ENCODE assay signal across 38 cellular contexts in the genomic region with DNA sequence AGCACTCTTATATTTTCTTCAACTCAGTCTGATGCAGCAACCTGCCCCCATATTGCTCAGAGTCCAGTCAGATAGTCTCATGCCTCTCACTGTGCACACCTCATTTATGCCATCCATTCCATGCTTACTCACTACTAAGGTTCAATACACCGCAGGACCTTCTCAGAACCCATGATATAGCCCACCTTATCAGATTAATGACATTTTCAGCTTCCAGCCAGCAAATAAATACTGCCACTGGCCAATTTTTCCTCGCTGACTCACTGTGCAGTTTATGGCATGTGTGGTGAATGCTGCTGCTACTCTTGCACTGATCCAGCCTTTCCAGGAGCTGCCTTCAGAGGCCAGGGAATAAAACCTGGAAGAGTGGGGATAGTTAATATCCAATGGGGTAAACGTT.
DNase-seq lines count a peak whose midpoint lies in the region; ATAC-seq and TF ChIP-seq lines count a peak whose summit lies in the region.
"Had no signal": no experiment of that assay in that cellular context is flagged by ENCODE, and none has a peak within 500 bp of the region (broad histone marks: within the 10 kb centered on the region; RNA-seq: fewer than 3 reads in every experiment).

No MANE protein-coding gene starts in this region.

- no TSS peak for BruUV-seq in Caco-2 (replicated peaks; lab: Mats Ljungman, UMichigan)

- no peak overlapping the region for H4K91ac ChIP-seq in trophoblast cell (ENCODE audit: low read depth, low read length)

- no peak overlapping the region for H3K4me2 ChIP-seq in trophoblast cell (ENCODE audit: low read length)

- POLR2A ChIA-PET in Caco-2 (lab: Charles Lee), result no interaction called here

- H3K9me3 Mint-ChIP-seq in stimulated activated naive B cell treated with anti-CD40 and anti-IgM and Interleukin-4, amounts not matched to agents 10 μg/mL and 1 μg/mL and 100 μg/mL, for 72 hours, result peaks cover 0 to 6% of the 10 kb centered on the region in 2 donors
- no peaks in the 10 kb centered on the region for H3K9me3 Mint-ChIP-seq in Caco-2 (ENCODE audit: unreplicated experiment)
- H3K9me3 Mint-ChIP-seq: activated naive CD8-positive, alpha-beta T cell treated with anti-CD3 and anti-CD28 coated beads, Interleukin-2, amount 10 ng/mL, durations not matched to agents 7 days and 5 days; CD8-positive, alpha-beta T cell had no signal

- no peak overlapping the region for H3K27ac ChIP-seq in RWPE2 (ENCODE audit: poor library complexity, severe bottlenecking)
- no peak overlapping the region for H3K27ac ChIP-seq in trophoblast cell (ENCODE audit: low read depth, low read length)
- H3K27ac ChIP-seq: colonic mucosa, epithelial cell of prostate, HL-60, neutrophil, right lobe of liver, SJSA1, spleen, thyroid gland had no signal

- H2BK12ac ChIP-seq in trophoblast cell (ENCODE audit: low read length), result no peak overlapping the region

- H3K9ac ChIP-seq in trophoblast cell (ENCODE audit: low read length), result no peak overlapping the region

- WGBS in trophoblast cell (ENCODE audit: extremely low coverage, insufficient coverage, insufficient read length), result no CpG with 5 or more reads among the region's 3 CpGs

- H3K9me3 ChIP-seq in RWPE2 (ENCODE audit: severe bottlenecking) (no peaks in the 10 kb centered on the region), trophoblast cell (ENCODE audit: insufficient read depth, low read depth, low read length) (no peaks in the 10 kb centered on the region), Caco-2 (no peaks in the 10 kb centered on the region)
- H3K9me3 ChIP-seq: colonic mucosa, neutrophil, right lobe of liver, SJSA1, thyroid gland had no signal

- H3K4ac ChIP-seq in trophoblast cell (ENCODE audit: low read depth, low read length), result no peak overlapping the region

- no peak overlapping the region for H2BK5ac ChIP-seq in trophoblast cell (ENCODE audit: low read depth, low read length, poor library complexity)

- TF ChIP-seq CTCF in RWPE2 (IDR thresholded peaks at IDR 0.05; ENCODE audit: poor library complexity, severe bottlenecking), result no peak
- TF ChIP-seq CTCF in choroid plexus epithelial cell (conservative IDR thresholded peaks at IDR 0.05; ENCODE audit: low read depth, low read length), result no peak
- no peak for TF ChIP-seq CTCF in Caco-2 (IDR thresholded peaks at IDR 0.05; ENCODE audit: insufficient read depth in 1 of 2, low read depth in 1 of 2, low read length in 1 of 2, severe bottlenecking in 1 of 2, unreplicated experiment in 1 of 2)

- H3K36me3 ChIP-seq in RWPE2 (ENCODE audit: low read depth), result no peaks in the 10 kb centered on the region
- no peaks in the 10 kb centered on the region for H3K36me3 ChIP-seq in trophoblast cell (ENCODE audit: control insufficient read depth in 1 of 2, insufficient read depth in 2 of 2, low read length in 2 of 2)
- no peaks in the 10 kb centered on the region for H3K36me3 ChIP-seq in Caco-2 (ENCODE audit: control insufficient read depth, insufficient read depth, low read length)
- H3K36me3 ChIP-seq: colonic mucosa, neutrophil, right lobe of liver, SJSA1, spleen, thyroid gland had no signal

- H3K18ac ChIP-seq in trophoblast cell (ENCODE audit: low read length), result no peak overlapping the region

- no peaks in the 10 kb centered on the region for H3K79me1 ChIP-seq in trophoblast cell (ENCODE audit: low read length)

- H3K4me1 Mint-ChIP-seq in stimulated activated naive B cell treated with anti-CD40 and anti-IgM and Interleukin-4, amounts not matched to agents 10 μg/mL and 1 μg/mL and 100 μg/mL, for 72 hours, result no peaks in the 10 kb centered on the region
- no peaks in the 10 kb centered on the region for H3K4me1 Mint-ChIP-seq in Caco-2 (ENCODE audit: low read depth, unreplicated experiment)
- H3K4me1 Mint-ChIP-seq: activated B cell treated with CpG ODN at 0.5 μM for 24 hours; activated naive CD8-positive, alpha-beta T cell treated with anti-CD3 and anti-CD28 coated beads, Interleukin-2, amount 10 ng/mL, durations not matched to agents 7 days and 5 days; B cell; mesothelial cell of epicardium; naive B cell had no signal

- DNase-seq in H4 (ENCODE audit: low spot score) (peak; percentile 31), RWPE2 (ENCODE audit: low spot score) (no peak), choroid plexus epithelial cell (ENCODE audit: low read depth) (peak; percentile 2), trophoblast cell (peak; percentile 9 to 51), NCI-H2107 (lab: John Stamatoyannopoulos, UW) (no peak), Caco-2 (no peak)
- DNase-seq in stimulated activated naive B cell treated with anti-CD40 and anti-IgM and Interleukin-4, amounts not matched to agents 10 μg/mL and 1 μg/mL and 100 μg/mL, for 72 hours, result no peak
- DNase-seq: ACHN; activated B cell treated with CpG ODN at 0.5 μM for 24 hours; activated CD4-positive, alpha-beta T cell treated with anti-CD3 and anti-CD28 coated beads, Interleukin-2, amount 50 U/mL, for 1 hour; activated gamma-delta T cell; activated naive CD8-positive, alpha-beta T cell treated with anti-CD3 and anti-CD28 coated beads, Interleukin-2, amount 10 ng/mL, durations not matched to agents 7 days and 5 days; activated T-cell treated with anti-CD3 and anti-CD28 coated beads, Interleukin-2, amount 50 U/mL, for 24 hours; CD8-positive, alpha-beta T cell; colonic mucosa; DMS 273 treated with DMSO at 0.1 percent for 48 hours; effector CD8-positive, alpha-beta T cell; GOT3; head of caudate nucleus; Karpas-422; naive B cell; NCI-H1048; NCI-H1694; NCI-H510A; right lobe of liver; RPMI8226; spleen; stimulated activated CD8-positive, alpha-beta memory T cell treated with anti-CD3 and anti-CD28 coated beads, Interleukin-4, amount 100 ng/mL, for 48 hours; T-helper 1 cell; thyroid gland had no signal

- no peaks in the 10 kb centered on the region for H3K79me2 ChIP-seq in trophoblast cell (ENCODE audit: control insufficient read depth, insufficient read depth, low read length, poor library complexity)

- H2AFZ ChIP-seq in trophoblast cell (ENCODE audit: insufficient read depth, low read length, poor library complexity), result no peak overlapping the region

- no peaks in the 10 kb centered on the region for H3K27me3 ChIP-seq in RWPE2 (ENCODE audit: insufficient read depth, poor library complexity, severe bottlenecking)
- no peaks in the 10 kb centered on the region for H3K27me3 ChIP-seq in trophoblast cell (ENCODE audit: insufficient read depth, low read length)
- H3K27me3 ChIP-seq in Caco-2 (replicated peaks; ENCODE audit: control insufficient read depth, insufficient read depth, low read length), result no peaks in the 10 kb centered on the region
- H3K27me3 ChIP-seq: colonic mucosa, neutrophil, right lobe of liver, SJSA1, spleen, thyroid gland had no signal

- H4K8ac ChIP-seq in trophoblast cell (ENCODE audit: low read depth, low read length), result no peak overlapping the region

- H4K12ac ChIP-seq in trophoblast cell (ENCODE audit: low read depth, low read length), result no peak overlapping the region

- peak; percentile 66 for ATAC-seq in RWPE2 (ENCODE audit: low read depth)
- no peak for ATAC-seq in stimulated activated naive B cell treated with anti-CD40 and anti-IgM and Interleukin-4, amounts not matched to agents 10 μg/mL and 1 μg/mL and 100 μg/mL, for 72 hours (replicated peaks)
- ATAC-seq in HG02840 (IDR thresholded peaks at IDR 0.05; ENCODE audit: low FRiP score, unreplicated experiment), result no peak
- ATAC-seq: CD8-positive, alpha-beta T cell; right lobe of liver had no signal

- CTCF ChIA-PET in Caco-2 (lab: Charles Lee), result no interaction called here

- H3K14ac ChIP-seq in trophoblast cell (ENCODE audit: low read length), result no peak overlapping the region

- H3K27me3 Mint-ChIP-seq in stimulated activated naive B cell treated with anti-CD40 and anti-IgM and Interleukin-4, amounts not matched to agents 10 μg/mL and 1 μg/mL and 100 μg/mL, for 72 hours, result no peaks in the 10 kb centered on the region
- no peaks in the 10 kb centered on the region for H3K27me3 Mint-ChIP-seq in Caco-2 (ENCODE audit: insufficient read depth, unreplicated experiment)
- H3K27me3 Mint-ChIP-seq: activated B cell treated with CpG ODN at 0.5 μM for 24 hours; activated T-cell treated with anti-CD3 and anti-CD28 coated beads, Interleukin-2, amount 50 U/mL, for 24 hours; B cell; naive B cell; progenitor cell of endocrine pancreas had no signal

- no peak overlapping the region for H3K4me3 Mint-ChIP-seq in stimulated activated naive B cell treated with anti-CD40 and anti-IgM and Interleukin-4, amounts not matched to agents 10 μg/mL and 1 μg/mL and 100 μg/mL, for 72 hours
- H3K4me3 Mint-ChIP-seq in Caco-2 (ENCODE audit: unreplicated experiment), result no peak overlapping the region
- H3K4me3 Mint-ChIP-seq: activated B cell treated with CpG ODN at 0.5 μM for 24 hours; activated naive CD8-positive, alpha-beta T cell treated with anti-CD3 and anti-CD28 coated beads, Interleukin-2, amount 10 ng/mL, durations not matched to agents 7 days and 5 days; activated T-cell treated with anti-CD3 and anti-CD28 coated beads, Interleukin-2, amount 50 U/mL, for 24 hours; B cell; CD8-positive, alpha-beta T cell; mesothelial cell of epicardium; naive B cell had no signal

- peaks cover 5% of the 10 kb centered on the region for H3K4me1 ChIP-seq in RWPE2 (ENCODE audit: insufficient read depth, poor library complexity, severe bottlenecking)
- no peaks in the 10 kb centered on the region for H3K4me1 ChIP-seq in trophoblast cell (ENCODE audit: control insufficient read depth in 1 of 2, insufficient read depth in 2 of 2, low read length in 2 of 2)
- H3K4me1 ChIP-seq in Caco-2, result no peaks in the 10 kb centered on the region
- H3K4me1 ChIP-seq: colonic mucosa, right lobe of liver, SJSA1, spleen, thyroid gland had no signal

- no peaks in the 10 kb centered on the region for H3K36me3 Mint-ChIP-seq in stimulated activated naive B cell treated with anti-CD40 and anti-IgM and Interleukin-4, amounts not matched to agents 10 μg/mL and 1 μg/mL and 100 μg/mL, for 72 hours
- H3K36me3 Mint-ChIP-seq in Caco-2 (ENCODE audit: insufficient read depth, unreplicated experiment), result no peaks in the 10 kb centered on the region
- H3K36me3 Mint-ChIP-seq: activated naive CD8-positive, alpha-beta T cell treated with anti-CD3 and anti-CD28 coated beads, Interleukin-2, amount 10 ng/mL, durations not matched to agents 7 days and 5 days; CD8-positive, alpha-beta T cell; mesothelial cell of epicardium; naive B cell had no signal

- no peak overlapping the region for H3K4me3 ChIP-seq in RWPE2 (ENCODE audit: severe bottlenecking)
- H3K4me3 ChIP-seq in choroid plexus epithelial cell (ENCODE audit: low read depth, low read length), result no peak overlapping the region
- no peak overlapping the region for H3K4me3 ChIP-seq in trophoblast cell (ENCODE audit: low read depth, low read length)
- no peak overlapping the region for H3K4me3 ChIP-seq in Caco-2 (ENCODE audit: low read depth, low read length)
- H3K4me3 ChIP-seq: colonic mucosa, right lobe of liver, SJSA1, spleen, thyroid gland had no signal

- no peak overlapping the region for H2AK5ac ChIP-seq in trophoblast cell (ENCODE audit: low read length)

- intact Hi-C loops in Caco-2 (cut with micrococcal nuclease; ENCODE audit: unreplicated experiment), result no loop called here

- H3K23ac ChIP-seq in trophoblast cell (ENCODE audit: low read length), result no peak overlapping the region

- no peak overlapping the region for H2BK120ac ChIP-seq in trophoblast cell (ENCODE audit: insufficient read depth, low read length, poor library complexity)

- no peak overlapping the region for H3K27ac Mint-ChIP-seq in stimulated activated naive B cell treated with anti-CD40 and anti-IgM and Interleukin-4, amounts not matched to agents 10 μg/mL and 1 μg/mL and 100 μg/mL, for 72 hours
- no peak overlapping the region for H3K27ac Mint-ChIP-seq in Caco-2 (ENCODE audit: unreplicated experiment)
- H3K27ac Mint-ChIP-seq: activated B cell treated with CpG ODN at 0.5 μM for 24 hours; activated naive CD8-positive, alpha-beta T cell treated with anti-CD3 and anti-CD28 coated beads, Interleukin-2, amount 10 ng/mL, durations not matched to agents 7 days and 5 days; activated T-cell treated with anti-CD3 and anti-CD28 coated beads, Interleukin-2, amount 50 U/mL, for 24 hours; B cell; CD8-positive, alpha-beta T cell; mesothelial cell of epicardium; naive B cell; progenitor cell of endocrine pancreas had no signal

Comparison
In these comparisons a context has a peak if more than half of its experiments do, and no peak if none do; other contexts are left out.
1. DNase-seq: peak in H4 (single experiment), choroid plexus epithelial cell (single experiment) and trophoblast cell (2 of 2); none in RWPE2 (single experiment), NCI-H2107 (single experiment), stimulated activated naive B cell treated with anti-CD40 and anti-IgM and Interleukin-4, amounts not matched to agents 10 μg/mL and 1 μg/mL and 100 μg/mL, for 72 hours (single experiment) and Caco-2 (0 of 2).